In genomic region chr15:53937632-53938031, GRCh38 we compare ENCODE assay signal across 8 cellular contexts. TPM values are rescaled to one million over a fixed set of nuclear protein-coding genes. Genes with fewer than 3 reads are reported as not detected.
"Had no signal": no experiment of that assay in that cellular context is flagged by ENCODE, and none has a peak within 500 bp of the region (broad histone marks: within the 10 kb centered on the region; RNA-seq: fewer than 3 reads in every experiment).

No MANE protein-coding gene starts in this region.

RNA-seq across cellular contexts. Expression of gene UNC13C, which starts 40.6 kb away (rescaled TPM):
- total RNA-seq: OCI-LY7, PC-3, PC-9, RPMI7951, SJCRH30, SJSA1, SK-MEL-5 had no signal
- polyA plus RNA-seq: SK-N-SH had no signal
